1 cellular context compared by ENCODE assay signal in genomic region chr7:1741751-1742554, GRCh38.
TF ChIP-seq lines count a peak whose summit lies in the region.

No MANE protein-coding gene starts in this region.

TF ChIP-seq in HepG2, 621 proteins besides CTCF, POLR2A, EP300 and RAD21 (continued from another document and continues in another):
- TF ChIP-seq ZNF382 (CRISPR knock-in tag; IDR thresholded peaks at IDR 0.05; ENCODE audit: borderline replicate concordance) (no peak), ZNF253 (CRISPR knock-in tag; IDR thresholded peaks at IDR 0.05; ENCODE audit: borderline replicate concordance) (peak; percentile 84; the same call in 1 of the 2 replicates), ZFX (CRISPR knock-in tag; IDR thresholded peaks at IDR 0.05; ENCODE audit: low read depth) (peak; percentile 63; the same call in 1 of the 2 replicates), PLSCR1 (CRISPR knock-in tag; IDR thresholded peaks at IDR 0.05; ENCODE audit: borderline replicate concordance) (no peak), ATM (IDR thresholded peaks at IDR 0.05; ENCODE audit: borderline replicate concordance) (no peak), HNF1B (CRISPR knock-in tag; IDR thresholded peaks at IDR 0.05) (no peak), BCLAF1 (IDR thresholded peaks at IDR 0.05) (no peak), NFATC3 (CRISPR knock-in tag; IDR thresholded peaks at IDR 0.05) (no peak), E2F5 (CRISPR knock-in tag; conservative IDR thresholded peaks at IDR 0.05) (no peak; the same call in 1 of the 2 replicates), ZNF282 (IDR thresholded peaks at IDR 0.05; ENCODE audit: partially characterized antibody) (no peak), EEA1 (CRISPR knock-in tag; IDR thresholded peaks at IDR 0.05; ENCODE audit: borderline replicate concordance) (no peak), ZNF615 (CRISPR knock-in tag; IDR thresholded peaks at IDR 0.05; ENCODE audit: borderline replicate concordance) (no peak), ZFY (CRISPR knock-in tag; IDR thresholded peaks at IDR 0.05) (no peak), PHF21A (CRISPR knock-in tag; IDR thresholded peaks at IDR 0.05) (no peak), ZNF563 (CRISPR knock-in tag; IDR thresholded peaks at IDR 0.05) (no peak; the same call in 1 of the 2 replicates), SALL1 (CRISPR knock-in tag; IDR thresholded peaks at IDR 0.05) (no peak; the same call in 1 of the 2 replicates), ZNF18 (CRISPR knock-in tag; IDR thresholded peaks at IDR 0.05; ENCODE audit: insufficient replicate concordance) (peak; percentile 58), FOXA3 (CRISPR knock-in tag; IDR thresholded peaks at IDR 0.05) (no peak; the same call in 1 of the 2 replicates), HNRNPLL (IDR thresholded peaks at IDR 0.05; ENCODE audit: low read depth, low read length, poor library complexity, severe bottlenecking) (no peak), ZNF142 (CRISPR knock-in tag; IDR thresholded peaks at IDR 0.05) (no peak), ARID5B (CRISPR knock-in tag; IDR thresholded peaks at IDR 0.05) (peak; percentile 57), ZHX1 (CRISPR knock-in tag; IDR thresholded peaks at IDR 0.05; ENCODE audit: low read depth) (no peak), ZNF761 (CRISPR knock-in tag; conservative IDR thresholded peaks at IDR 0.05) (no peak), ZNF225 (CRISPR knock-in tag; IDR thresholded peaks at IDR 0.05) (no peak), ZNF292 (CRISPR knock-in tag; IDR thresholded peaks at IDR 0.05; ENCODE audit: borderline replicate concordance, low read depth) (no peak), ATF3 (CRISPR knock-in tag; IDR thresholded peaks at IDR 0.05) (no peak), RFXANK (CRISPR knock-in tag; IDR thresholded peaks at IDR 0.05) (no peak), ZXDC (CRISPR knock-in tag; IDR thresholded peaks at IDR 0.05) (peak; percentile 24; the same call in 1 of the 2 replicates), PHF8 (CRISPR knock-in tag; IDR thresholded peaks at IDR 0.05) (peak; percentile 52)
